ENCODE assay signal across 13 cellular contexts in the genomic region with DNA sequence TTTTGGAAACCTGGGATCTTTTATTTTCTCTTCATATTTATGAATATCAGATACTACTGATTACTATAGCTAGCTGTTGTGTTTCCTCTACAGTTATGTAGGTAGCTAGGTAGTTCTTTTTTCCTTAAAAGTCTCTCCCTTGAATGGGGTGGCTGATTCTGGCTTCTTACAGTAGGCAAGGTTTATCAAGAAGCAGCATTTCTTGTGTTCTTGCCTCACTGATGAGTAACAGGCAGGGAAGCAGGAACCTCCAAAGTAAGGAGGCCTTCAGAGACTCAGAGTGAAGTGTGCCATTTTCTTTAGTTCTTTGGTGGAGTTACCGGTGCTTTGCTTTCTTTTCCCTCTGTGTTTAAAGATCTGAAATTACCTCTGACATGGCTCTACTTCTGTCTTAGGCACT. TPM values are rescaled to one million over a fixed set of nuclear protein-coding genes. Genes with fewer than 3 reads are reported as not detected.
A peak's percentile ranks its signal among the peaks of the same experiment; 100 is the strongest.
DNase-seq lines count a peak whose midpoint lies in the region; ATAC-seq and TF ChIP-seq lines count a peak whose summit lies in the region.
"Had no signal": no experiment of that assay in that cellular context is flagged by ENCODE, and none has a peak within 500 bp of the region (broad histone marks: within the 10 kb centered on the region; RNA-seq: fewer than 3 reads in every experiment).

No MANE protein-coding gene starts in this region.

- H3K79me2 ChIP-seq in GM23338 (replicated peaks; ENCODE audit: insufficient read depth) = peaks cover 58% of the 10 kb centered on the region

- no peak for DNase-seq in GM23338 (ENCODE audit: low spot score)
- peak; percentile 23 for DNase-seq in astrocyte of the spinal cord (ENCODE audit: low read depth, low spot score)
- DNase-seq in foreskin fibroblast = peak; percentile 23 to 56
- DNase-seq in activated CD4-positive, alpha-beta T cell treated with anti-CD3 and anti-CD28 coated beads, Interleukin-2, amount 10 ng/mL, durations not matched to agents 24 days and 14 days = no peak
- DNase-seq in LoVo (ENCODE audit: low spot score) = no peak
- no peak for DNase-seq in NCI-H345 treated with DMSO at 0.1 percent for 48 hours (lab: John Stamatoyannopoulos, UW; ENCODE audit: unreplicated experiment)
- DNase-seq: GOT3; left ventricle myocardium superior; NCI-H1694 treated with DMSO at 0.1 percent for 48 hours; stimulated activated CD4-positive, alpha-beta T cell treated with anti-CD3 and anti-CD28 coated beads, Interleukin-4, amount 100 ng/mL, for 24 hours had no signal

- no peak overlapping the region for H3K4me3 Mint-ChIP-seq in GM23338
- H3K4me3 Mint-ChIP-seq in activated CD4-positive, alpha-beta T cell treated with anti-CD3 and anti-CD28 coated beads, Interleukin-2, amount 10 ng/mL, durations not matched to agents 24 days and 14 days = no peak overlapping the region

- no peaks in the 10 kb centered on the region for H3K9me3 ChIP-seq in skeletal muscle satellite cell (replicated peaks; ENCODE audit: low read length)

- H3K36me3 ChIP-seq in GM23338 (ENCODE audit: insufficient read depth) (no peaks in the 10 kb centered on the region), skeletal muscle satellite cell (ENCODE audit: insufficient read depth, low read length) (peaks cover 9% of the 10 kb centered on the region)

- H3K27me3 Mint-ChIP-seq in GM23338 (ENCODE audit: insufficient read depth, low read depth, poor library complexity) = no peaks in the 10 kb centered on the region
- H3K27me3 Mint-ChIP-seq in activated CD4-positive, alpha-beta T cell treated with anti-CD3 and anti-CD28 coated beads, Interleukin-2, amount 10 ng/mL, durations not matched to agents 24 days and 14 days = no peaks in the 10 kb centered on the region

- no peak overlapping the region for H3K9ac ChIP-seq in skeletal muscle satellite cell (ENCODE audit: low read depth, low read length)

- peak overlapping the region; percentile 70; the same call in 1 of the 2 replicates for H3K27ac ChIP-seq in GM23338 (ENCODE audit: low read depth)
- H3K27ac ChIP-seq: SK-N-MC had no signal

- H3K4me3 ChIP-seq in GM23338 = no peak overlapping the region
- no peak overlapping the region for H3K4me3 ChIP-seq in astrocyte of the spinal cord (ENCODE audit: low read depth, low read length)
- H3K4me3 ChIP-seq in foreskin fibroblast (ENCODE audit: low read depth in 1 of 2, low read length in 2 of 2) = no peak overlapping the region
- H3K4me3 ChIP-seq in skeletal muscle satellite cell (ENCODE audit: low read length) = no peak overlapping the region
- H3K4me3 ChIP-seq: SK-N-MC had no signal

- TF ChIP-seq CTCF in GM23338 (conservative IDR thresholded peaks at IDR 0.05; ENCODE audit: low read depth in 2 of 2) (no peak), astrocyte of the spinal cord (IDR thresholded peaks at IDR 0.05; ENCODE audit: low read depth, low read length) (no peak), foreskin fibroblast (IDR thresholded peaks at IDR 0.05; ENCODE audit: low read depth, low read length) (no peak)

- no peaks in the 10 kb centered on the region for H3K4me1 ChIP-seq in GM23338 (ENCODE audit: insufficient read depth)
- peaks cover 8% of the 10 kb centered on the region for H3K4me1 ChIP-seq in skeletal muscle satellite cell (ENCODE audit: control insufficient read depth, insufficient read depth, low read length)

- intact Hi-C loops in activated CD4-positive, alpha-beta T cell treated with anti-CD3 and anti-CD28 coated beads, Interleukin-2, amount 10 ng/mL, durations not matched to agents 24 days and 14 days (cut with micrococcal nuclease) = no loop called here

- H3K9me3 Mint-ChIP-seq in GM23338 = no peaks in the 10 kb centered on the region
- no peaks in the 10 kb centered on the region for H3K9me3 Mint-ChIP-seq in activated CD4-positive, alpha-beta T cell treated with anti-CD3 and anti-CD28 coated beads, Interleukin-2, amount 10 ng/mL, durations not matched to agents 24 days and 14 days

- H3K9me2 ChIP-seq in GM23338 (ENCODE audit: insufficient read depth) = no peaks in the 10 kb centered on the region

- peaks cover 7% of the 10 kb centered on the region; the same call in 1 of the 2 replicates for H4K20me1 ChIP-seq in GM23338 (replicated peaks; ENCODE audit: insufficient read depth)

- ATAC-seq in GM23338 = no peak
- no peak for ATAC-seq in GM19452 (IDR thresholded peaks at IDR 0.05; ENCODE audit: unreplicated experiment)
- ATAC-seq: left ventricle myocardium superior had no signal

- in situ Hi-C loops in astrocyte of the spinal cord (cut with HindIII; ENCODE audit: low sequenced_read_pairs) = no loop called here

- H3K36me3 Mint-ChIP-seq in GM23338 (ENCODE audit: low read depth) = peaks cover 12% of the 10 kb centered on the region
- H3K36me3 Mint-ChIP-seq in activated CD4-positive, alpha-beta T cell treated with anti-CD3 and anti-CD28 coated beads, Interleukin-2, amount 10 ng/mL, durations not matched to agents 24 days and 14 days (ENCODE audit: low read depth) = peaks cover 2% of the 10 kb centered on the region

- no peak overlapping the region; the same call in 1 of the 2 replicates for H3K27ac Mint-ChIP-seq in GM23338
- H3K27ac Mint-ChIP-seq in activated CD4-positive, alpha-beta T cell treated with anti-CD3 and anti-CD28 coated beads, Interleukin-2, amount 10 ng/mL, durations not matched to agents 24 days and 14 days = no peak overlapping the region

- no peaks in the 10 kb centered on the region; the same call in 1 of the 3 replicates for H3K4me1 Mint-ChIP-seq in GM23338
- peaks cover 2% of the 10 kb centered on the region for H3K4me1 Mint-ChIP-seq in activated CD4-positive, alpha-beta T cell treated with anti-CD3 and anti-CD28 coated beads, Interleukin-2, amount 10 ng/mL, durations not matched to agents 24 days and 14 days

- no peak overlapping the region for H3K4me2 ChIP-seq in GM23338
- H3K4me2 ChIP-seq in skeletal muscle satellite cell (ENCODE audit: low read length) = peak overlapping the region; percentile 48

- H3K27me3 ChIP-seq in GM23338 (ENCODE audit: insufficient read depth) (no peaks in the 10 kb centered on the region), skeletal muscle satellite cell (ENCODE audit: control insufficient read depth, insufficient read depth, low read length) (no peaks in the 10 kb centered on the region)

- no peaks in the 10 kb centered on the region for H3F3A ChIP-seq in GM23338 (replicated peaks; ENCODE audit: low read depth)

- no peak overlapping the region for H2AFZ ChIP-seq in GM23338

TF ChIP-seq in GM23338, 12 proteins besides CTCF, POLR2A, EP300 and RAD21 (continues in another document):
- no peak for TF ChIP-seq EZH2 (IDR thresholded peaks at IDR 0.05; ENCODE audit: low read depth, unreplicated experiment)
- no peak for TF ChIP-seq ZNF331 (CRISPR knock-in tag; IDR thresholded peaks at IDR 0.05; ENCODE audit: low read depth)
- no peak for TF ChIP-seq ZNF114 (CRISPR knock-in tag; IDR thresholded peaks at IDR 0.05)
- TF ChIP-seq, protein P1, sequence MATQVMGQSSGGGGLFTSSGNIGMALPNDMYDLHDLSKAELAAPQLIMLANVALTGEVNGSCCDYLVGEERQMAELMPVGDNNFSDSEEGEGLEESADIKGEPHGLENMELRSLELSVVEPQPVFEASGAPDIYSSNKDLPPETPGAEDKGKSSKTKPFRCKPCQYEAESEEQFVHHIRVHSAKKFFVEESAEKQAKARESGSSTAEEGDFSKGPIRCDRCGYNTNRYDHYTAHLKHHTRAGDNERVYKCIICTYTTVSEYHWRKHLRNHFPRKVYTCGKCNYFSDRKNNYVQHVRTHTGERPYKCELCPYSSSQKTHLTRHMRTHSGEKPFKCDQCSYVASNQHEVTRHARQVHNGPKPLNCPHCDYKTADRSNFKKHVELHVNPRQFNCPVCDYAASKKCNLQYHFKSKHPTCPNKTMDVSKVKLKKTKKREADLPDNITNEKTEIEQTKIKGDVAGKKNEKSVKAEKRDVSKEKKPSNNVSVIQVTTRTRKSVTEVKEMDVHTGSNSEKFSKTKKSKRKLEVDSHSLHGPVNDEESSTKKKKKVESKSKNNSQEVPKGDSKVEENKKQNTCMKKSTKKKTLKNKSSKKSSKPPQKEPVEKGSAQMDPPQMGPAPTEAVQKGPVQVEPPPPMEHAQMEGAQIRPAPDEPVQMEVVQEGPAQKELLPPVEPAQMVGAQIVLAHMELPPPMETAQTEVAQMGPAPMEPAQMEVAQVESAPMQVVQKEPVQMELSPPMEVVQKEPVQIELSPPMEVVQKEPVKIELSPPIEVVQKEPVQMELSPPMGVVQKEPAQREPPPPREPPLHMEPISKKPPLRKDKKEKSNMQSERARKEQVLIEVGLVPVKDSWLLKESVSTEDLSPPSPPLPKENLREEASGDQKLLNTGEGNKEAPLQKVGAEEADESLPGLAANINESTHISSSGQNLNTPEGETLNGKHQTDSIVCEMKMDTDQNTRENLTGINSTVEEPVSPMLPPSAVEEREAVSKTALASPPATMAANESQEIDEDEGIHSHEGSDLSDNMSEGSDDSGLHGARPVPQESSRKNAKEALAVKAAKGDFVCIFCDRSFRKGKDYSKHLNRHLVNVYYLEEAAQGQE (IDR thresholded peaks at IDR 0.05; ENCODE audit: unreplicated experiment) = no peak

RNA-seq across cellular contexts. Expression of a gene that starts 56.0 kb away (rescaled TPM):
- total RNA-seq in GM23338 (2014; rRNA removed; shearing (Covaris generic)) = 44.9 and 65.4 TPM in 2 replicates
- 62.1 and 68.5 TPM in 2 replicates for polyA plus RNA-seq in GM23338 (2016; fragmentation: Nextera tagmentation; extraction: Ambion mirVana)
- total RNA-seq in skeletal muscle satellite cell (2012; rRNA removed) = 37.4 and 44.4 TPM in 2 replicates
- total RNA-seq in activated CD4-positive, alpha-beta T cell treated with anti-CD3 and anti-CD28 coated beads, Interleukin-2, amount 10 ng/mL, durations not matched to agents 24 days and 14 days = 25.6 and 31.0 TPM in 2 replicates

Comparison
In these comparisons a context has a peak if more than half of its experiments do, and no peak if none do; other contexts are left out.
1. DNase-seq: peak in astrocyte of the spinal cord (single experiment) and foreskin fibroblast (2 of 2); none in GM23338 (single experiment), activated CD4-positive, alpha-beta T cell treated with anti-CD3 and anti-CD28 coated beads, Interleukin-2, amount 10 ng/mL, durations not matched to agents 24 days and 14 days (single experiment), LoVo (single experiment) and NCI-H345 treated with DMSO at 0.1 percent for 48 hours (single experiment).